Comparison of ENCODE assay signal across 1 cellular context in genomic region chr7:139230484-139230773, GRCh38.
TF ChIP-seq lines count a peak whose summit lies in the region.

No MANE protein-coding gene starts in this region.

TF ChIP-seq in IMR-90, 13 proteins besides CTCF, POLR2A, EP300 and RAD21 (continued from another document):
- TF ChIP-seq, protein P1, sequence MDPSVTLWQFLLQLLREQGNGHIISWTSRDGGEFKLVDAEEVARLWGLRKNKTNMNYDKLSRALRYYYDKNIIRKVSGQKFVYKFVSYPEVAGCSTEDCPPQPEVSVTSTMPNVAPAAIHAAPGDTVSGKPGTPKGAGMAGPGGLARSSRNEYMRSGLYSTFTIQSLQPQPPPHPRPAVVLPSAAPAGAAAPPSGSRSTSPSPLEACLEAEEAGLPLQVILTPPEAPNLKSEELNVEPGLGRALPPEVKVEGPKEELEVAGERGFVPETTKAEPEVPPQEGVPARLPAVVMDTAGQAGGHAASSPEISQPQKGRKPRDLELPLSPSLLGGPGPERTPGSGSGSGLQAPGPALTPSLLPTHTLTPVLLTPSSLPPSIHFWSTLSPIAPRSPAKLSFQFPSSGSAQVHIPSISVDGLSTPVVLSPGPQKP (IDR thresholded peaks at IDR 0.05; ENCODE audit: borderline replicate concordance, low read depth, low read length): no peak
- TF ChIP-seq MXI1 (IDR thresholded peaks at IDR 0.05; ENCODE audit: borderline replicate concordance, low read depth, low read length): no peak
- TF ChIP-seq FOS (IDR thresholded peaks at IDR 0.05; ENCODE audit: low read depth, low read length): no peak
